ENCODE assay signal across 7 cellular contexts in genomic region chr6:52133326-52133725, GRCh38. TPM values are rescaled to one million over a fixed set of nuclear protein-coding genes. Genes with fewer than 3 reads are reported as not detected.
"Had no signal": no experiment of that assay in that cellular context is flagged by ENCODE, and none has a peak within 500 bp of the region (broad histone marks: within the 10 kb centered on the region; RNA-seq: fewer than 3 reads in every experiment).

No MANE protein-coding gene starts in this region.

- DNase-seq: H9, HCEC 1CT, IMR-90 had no signal

- ATAC-seq: GM23338, K562 had no signal

- H3K4me3 Mint-ChIP-seq: GM23338, H9 had no signal

- H3K27ac Mint-ChIP-seq: GM23338, H9 had no signal

- H3K9me3 Mint-ChIP-seq: GM23338, H9 had no signal

RNA-seq across cellular contexts. Expression of gene PKHD1, which starts 45.9 kb away (rescaled TPM):
- total RNA-seq: IMR-90 had no signal
- polyA plus RNA-seq: IMR-90 had no signal

RNA-seq across cellular contexts. Expression of gene IL17A, which starts 52.8 kb away (rescaled TPM):
- total RNA-seq: GM23338, H1, H9, HT-29, IMR-90, K562 had no signal
- polyA plus RNA-seq: GM23338, H1, IMR-90, K562 had no signal
